25 cellular contexts compared by ENCODE assay signal in the genomic region with DNA sequence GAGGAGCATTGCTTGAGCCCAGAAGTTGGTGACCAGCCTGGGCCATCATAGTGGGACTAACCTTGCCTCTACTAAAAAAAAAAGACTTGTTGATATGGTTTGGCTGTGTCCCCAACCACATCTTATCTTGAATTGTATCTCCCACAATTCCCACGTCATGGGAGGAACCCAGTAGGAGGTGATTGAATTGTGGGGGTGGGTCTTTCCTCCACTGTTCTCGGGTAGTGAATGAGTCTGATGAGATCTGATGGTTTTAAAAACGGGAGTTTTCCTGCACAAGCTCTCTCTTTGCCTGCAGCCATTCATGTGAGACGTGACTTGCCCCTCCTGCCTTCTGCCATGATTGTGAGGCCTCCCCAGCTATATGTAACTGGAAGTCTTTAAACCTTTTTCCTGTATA. TPM values are rescaled to one million over a fixed set of nuclear protein-coding genes. Genes with fewer than 3 reads are reported as not detected.
DNase-seq lines count a peak whose midpoint lies in the region; ATAC-seq and TF ChIP-seq lines count a peak whose summit lies in the region.
"Had no signal": no experiment of that assay in that cellular context is flagged by ENCODE, and none has a peak within 500 bp of the region (broad histone marks: within the 10 kb centered on the region; RNA-seq: fewer than 3 reads in every experiment).

No MANE protein-coding gene starts in this region.

- intact Hi-C loops in lower lobe of right lung (cut with DNase I), result no loop called here

- H3K36me3 Mint-ChIP-seq in activated naive CD4-positive, alpha-beta T cell treated with anti-CD3 and anti-CD28 coated beads, Interleukin-2, amount 50 U/mL, for 24 hours, result peaks cover 20% of the 10 kb centered on the region
- peaks cover 30% of the 10 kb centered on the region for H3K36me3 Mint-ChIP-seq in activated T-cell treated with anti-CD3 and anti-CD28 coated beads, Interleukin-2, amount 50 U/mL, for 4 hours (ENCODE audit: insufficient read depth)

- no peaks in the 10 kb centered on the region for H3K27me3 ChIP-seq in lower lobe of right lung (ENCODE audit: low read depth)
- H3K27me3 ChIP-seq: Peyer's patch, SJCRH30, testis, vagina had no signal

- no peaks in the 10 kb centered on the region for H3K27me3 Mint-ChIP-seq in activated naive CD4-positive, alpha-beta T cell treated with anti-CD3 and anti-CD28 coated beads, Interleukin-2, amount 50 U/mL, for 24 hours
- H3K27me3 Mint-ChIP-seq in activated T-cell treated with anti-CD3 and anti-CD28 coated beads, Interleukin-2, amount 50 U/mL, for 4 hours (ENCODE audit: low read depth), result no peaks in the 10 kb centered on the region
- H3K27me3 Mint-ChIP-seq: stimulated activated memory B cell treated with anti-CD40 and anti-IgM and Interleukin-4, amounts not matched to agents 10 μg/mL and 1 μg/mL and 100 μg/mL, for 72 hours had no signal

- H3K9me3 ChIP-seq in lower lobe of right lung, result no peaks in the 10 kb centered on the region
- H3K9me3 ChIP-seq: Caco-2, Peyer's patch, psoas muscle, SJCRH30, testis, vagina had no signal

- H3K36me3 ChIP-seq in lower lobe of right lung, result peaks cover 6% of the 10 kb centered on the region
- H3K36me3 ChIP-seq: SJCRH30 had no signal

- H3K4me1 ChIP-seq in lower lobe of right lung, result no peaks in the 10 kb centered on the region
- H3K4me1 ChIP-seq: Caco-2, Peyer's patch, psoas muscle, testis, vagina had no signal

- H3K27ac Mint-ChIP-seq in activated naive CD4-positive, alpha-beta T cell treated with anti-CD3 and anti-CD28 coated beads, Interleukin-2, amount 50 U/mL, for 24 hours, result peak overlapping the region; percentile 27
- H3K27ac Mint-ChIP-seq: stimulated activated memory B cell treated with anti-CD40 and anti-IgM and Interleukin-4, amounts not matched to agents 10 μg/mL and 1 μg/mL and 100 μg/mL, for 72 hours had no signal

- H3K9me3 Mint-ChIP-seq in activated naive CD4-positive, alpha-beta T cell treated with anti-CD3 and anti-CD28 coated beads, Interleukin-2, amount 50 U/mL, for 24 hours, result no peaks in the 10 kb centered on the region
- H3K9me3 Mint-ChIP-seq in activated T-cell treated with anti-CD3 and anti-CD28 coated beads, Interleukin-2, amount 50 U/mL, for 4 hours, result no peaks in the 10 kb centered on the region
- H3K9me3 Mint-ChIP-seq: stimulated activated memory B cell treated with anti-CD40 and anti-IgM and Interleukin-4, amounts not matched to agents 10 μg/mL and 1 μg/mL and 100 μg/mL, for 72 hours had no signal

- TF ChIP-seq CTCF in lower lobe of right lung (IDR thresholded peaks at IDR 0.05), result no peak

- peaks cover 19% of the 10 kb centered on the region for H3K4me1 Mint-ChIP-seq in activated naive CD4-positive, alpha-beta T cell treated with anti-CD3 and anti-CD28 coated beads, Interleukin-2, amount 50 U/mL, for 24 hours
- H3K4me1 Mint-ChIP-seq in activated T-cell treated with anti-CD3 and anti-CD28 coated beads, Interleukin-2, amount 50 U/mL, for 4 hours (ENCODE audit: low read depth), result peaks cover 21% of the 10 kb centered on the region
- H3K4me1 Mint-ChIP-seq: stimulated activated memory B cell treated with anti-CD40 and anti-IgM and Interleukin-4, amounts not matched to agents 10 μg/mL and 1 μg/mL and 100 μg/mL, for 72 hours had no signal

- ATAC-seq in activated T-cell treated with anti-CD3 and anti-CD28 coated beads, Interleukin-2, amount 50 U/mL, for 4 hours, result peak; percentile 46 to 59
- ATAC-seq in lower lobe of right lung, result no peak
- ATAC-seq: psoas muscle; stimulated activated memory B cell treated with anti-CD40 and anti-IgM and Interleukin-4, amounts not matched to agents 10 μg/mL and 1 μg/mL and 100 μg/mL, for 72 hours had no signal

- H3K4me3 ChIP-seq in lower lobe of right lung, result no peak overlapping the region
- H3K4me3 ChIP-seq: Peyer's patch, psoas muscle, SJCRH30, testis, vagina had no signal

- no peak overlapping the region for H3K27ac ChIP-seq in lower lobe of right lung
- H3K27ac ChIP-seq: Peyer's patch, psoas muscle, SJCRH30, testis, vagina had no signal

- H3K4me3 Mint-ChIP-seq in activated naive CD4-positive, alpha-beta T cell treated with anti-CD3 and anti-CD28 coated beads, Interleukin-2, amount 50 U/mL, for 24 hours, result peak overlapping the region; percentile 17
- H3K4me3 Mint-ChIP-seq in activated T-cell treated with anti-CD3 and anti-CD28 coated beads, Interleukin-2, amount 50 U/mL, for 4 hours, result peak overlapping the region; percentile 4
- H3K4me3 Mint-ChIP-seq: stimulated activated memory B cell treated with anti-CD40 and anti-IgM and Interleukin-4, amounts not matched to agents 10 μg/mL and 1 μg/mL and 100 μg/mL, for 72 hours had no signal

- DNase-seq in activated naive CD4-positive, alpha-beta T cell (lab: John Stamatoyannopoulos, UW), result no peak
- DNase-seq in OCI-M1 (lab: John Stamatoyannopoulos, UW) (peak; percentile 65), lower lobe of right lung (no peak), midbrain (lab: John Stamatoyannopoulos, UW) (no peak)
- DNase-seq in activated T-cell treated with anti-CD3 and anti-CD28 coated beads, Interleukin-2, amount 50 U/mL, for 4 hours, result no peak
- peak; percentile 33 for DNase-seq in stimulated activated CD8-positive, alpha-beta memory T cell treated with anti-CD3 and anti-CD28 coated beads, Interleukin-4, amount 100 ng/mL, for 48 hours
- DNase-seq: activated effector memory CD4-positive, alpha-beta T cell treated with anti-CD3 and anti-CD28 coated beads, Interleukin-2, amount 50 U/mL, for 16 hours; C1 segment of cervical spinal cord; Caco-2; DMS79; effector CD8-positive, alpha-beta T cell; Kasumi-1; kidney glomerular epithelial cell; NCI-H1694 treated with DMSO at 0.1 percent for 48 hours; NCI-H2171 treated with DMSO at 0.1 percent for 48 hours; NCI-H524 treated with DMSO at 0.1 percent for 48 hours; Peyer's patch; psoas muscle; SJCRH30; T-helper 1 cell; testis had no signal

RNA-seq across cellular contexts. Expression of gene PROC, which starts 47.0 kb away (rescaled TPM):
- under 1 TPM in 1 of 3 donors, not detected in 2; 0.19 TPM for total RNA-seq in activated T-cell treated with anti-CD3 and anti-CD28 coated beads, Interleukin-2, amount 50 U/mL, for 4 hours
- total RNA-seq in lower lobe of right lung, result not detected
- total RNA-seq: bronchial epithelial cell, SJCRH30, vagina had no signal

Comparison
In these comparisons a context has a peak if more than half of its experiments do, and no peak if none do; other contexts are left out.
1. DNase-seq: peak in OCI-M1 (single experiment) and stimulated activated CD8-positive, alpha-beta memory T cell treated with anti-CD3 and anti-CD28 coated beads, Interleukin-4, amount 100 ng/mL, for 48 hours (single experiment); none in activated naive CD4-positive, alpha-beta T cell (0 of 4), activated T-cell treated with anti-CD3 and anti-CD28 coated beads, Interleukin-2, amount 50 U/mL, for 4 hours (single experiment), lower lobe of right lung (single experiment) and midbrain (single experiment).
2. ATAC-seq: peak in activated T-cell treated with anti-CD3 and anti-CD28 coated beads, Interleukin-2, amount 50 U/mL, for 4 hours (2 of 2); none in lower lobe of right lung (0 of 2).